In genomic region chr15:92952451-92952850, GRCh38 we compare ENCODE assay signal across 26 cellular contexts.
"Had no signal": no experiment of that assay in that cellular context is flagged by ENCODE, and none has a peak within 500 bp of the region (broad histone marks: within the 10 kb centered on the region; RNA-seq: fewer than 3 reads in every experiment).

No MANE protein-coding gene starts in this region.

- DNase-seq: activated CD4-positive, CD25-positive, alpha-beta regulatory T cell; activated naive CD4-positive, alpha-beta T cell treated with anti-CD3 and anti-CD28 coated beads, Interleukin-2, amount 50 U/mL, for 16 hours; activated naive CD8-positive, alpha-beta T cell treated with anti-CD3 and anti-CD28 coated beads, Interleukin-2, amount 10 ng/mL, durations not matched to agents 7 days and 5 days; activated T-cell treated with anti-CD3 and anti-CD28 coated beads for 4 hours; adrenal gland; anterior cingulate cortex; central memory CD4-positive, alpha-beta T cell; Kasumi-1; KBM-7; NCI-H146; NCI-H1930; NCI-H2107; NCI-H2171 treated with DMSO at 0.1 percent for 48 hours; NCI-H226; NCI-H510A; NCI-H526 treated with DMSO at 0.1 percent for 48 hours; NCI-H82; NK-92 treated with Interleukin-12 subunit alpha and Interleukin-12 subunit beta, amount 100 ng/mL, for 24 hours; OCI-M1; Right ventricle myocardium superior; SJCRH30; SK-N-SH; T-helper 1 cell had no signal

- H3K9ac ChIP-seq: SK-N-SH had no signal

- H3K4me3 ChIP-seq: adrenal gland, breast epithelium, SJCRH30 had no signal

- H3K27ac Mint-ChIP-seq: activated naive CD8-positive, alpha-beta T cell treated with anti-CD3 and anti-CD28 coated beads, Interleukin-2, amount 10 ng/mL, durations not matched to agents 7 days and 5 days had no signal

- H3K27me3 ChIP-seq: adrenal gland, breast epithelium, SJCRH30 had no signal

- H3K4me3 Mint-ChIP-seq: activated naive CD8-positive, alpha-beta T cell treated with anti-CD3 and anti-CD28 coated beads, Interleukin-2, amount 10 ng/mL, durations not matched to agents 7 days and 5 days had no signal

- H3K4me1 ChIP-seq: adrenal gland, breast epithelium had no signal

- H3K27me3 Mint-ChIP-seq: activated naive CD8-positive, alpha-beta T cell treated with anti-CD3 and anti-CD28 coated beads, Interleukin-2, amount 10 ng/mL, durations not matched to agents 7 days and 5 days had no signal

- H3K4me2 ChIP-seq: SK-N-SH had no signal

- H3K27ac ChIP-seq: adrenal gland, RWPE1, SJCRH30, VCaP had no signal
